14 cellular contexts compared by ENCODE assay signal in the genomic region with DNA sequence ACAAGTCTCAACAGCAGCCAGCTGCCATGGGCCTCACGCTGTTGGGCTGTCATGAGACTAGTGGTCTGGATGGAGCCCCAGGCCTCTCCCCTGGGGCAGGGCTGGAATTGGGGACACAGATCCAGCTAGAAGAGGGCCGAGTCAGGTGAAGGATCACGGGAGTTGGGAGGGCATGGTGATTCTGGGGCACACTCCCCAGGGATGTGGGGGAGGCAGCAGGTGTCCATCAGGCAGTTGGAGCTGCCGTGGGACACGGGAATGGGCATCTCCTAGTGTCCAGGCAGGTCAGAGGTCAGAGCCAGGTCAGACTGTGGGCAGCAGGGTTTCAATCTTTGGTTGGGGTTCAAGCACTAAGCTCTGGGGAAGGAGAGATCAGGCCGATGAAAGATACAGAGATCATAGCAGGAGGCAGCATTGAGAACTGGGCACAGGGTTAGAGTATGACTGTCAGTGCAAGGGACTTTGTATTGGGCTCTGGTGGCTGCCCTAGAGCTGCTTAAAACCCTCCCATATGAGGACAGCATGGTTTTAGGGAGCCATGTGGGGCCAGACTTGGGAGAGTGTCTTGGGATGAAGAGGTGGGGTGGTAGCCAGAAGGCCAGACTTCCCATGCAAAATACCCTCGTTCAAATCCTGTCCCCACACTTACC. TPM values are rescaled to one million over a fixed set of nuclear protein-coding genes. Genes with fewer than 3 reads are reported as not detected.
DNase-seq lines count a peak whose midpoint lies in the region; ATAC-seq, FAIRE-seq and TF ChIP-seq lines count a peak whose summit lies in the region.
"Had no signal": no experiment of that assay in that cellular context is flagged by ENCODE, and none has a peak within 500 bp of the region (broad histone marks: within the 10 kb centered on the region; RNA-seq: fewer than 3 reads in every experiment).

No MANE protein-coding gene starts in this region.

- H2AFZ ChIP-seq in astrocyte (ENCODE audit: low read depth, low read length) = peak overlapping the region; percentile 5

- ATAC-seq in left cardiac atrium (peak; percentile 4 to 17), natural killer cell (no peak), sciatic nerve (no peak)

- H3K27me3 Mint-ChIP-seq in astrocyte (ENCODE audit: low read depth, unreplicated experiment) (peaks cover 21% of the 10 kb centered on the region), natural killer cell (ENCODE audit: low read depth in 2 of 2) (peaks cover 0 to 2% of the 10 kb centered on the region in 2 donors)

- no peaks in the 10 kb centered on the region for H3K36me3 ChIP-seq in astrocyte (ENCODE audit: insufficient read depth, low read length)
- H3K36me3 ChIP-seq in muscle layer of colon (ENCODE audit: insufficient read depth, low read length) = no peaks in the 10 kb centered on the region
- H3K36me3 ChIP-seq in tibial nerve = peaks cover 0 to 4% (median 0%) of the 10 kb centered on the region in 3 donors
- no peaks in the 10 kb centered on the region for H3K36me3 ChIP-seq in H7 (replicated peaks; ENCODE audit: control insufficient read depth, insufficient read depth, low read length)
- H3K36me3 ChIP-seq: BE2C had no signal

- no peak overlapping the region for H3K4me3 ChIP-seq in astrocyte (ENCODE audit: insufficient read depth, low read depth, low read length)
- peak overlapping the region in 1 of 2 donors; percentile 36 for H3K4me3 ChIP-seq in muscle layer of colon (ENCODE audit: low read depth in 1 of 2, low read length in 2 of 2)
- no peak overlapping the region for H3K4me3 ChIP-seq in tibial nerve
- no peak overlapping the region for H3K4me3 ChIP-seq in H7 (ENCODE audit: insufficient read depth, low read depth, low read length)

- H3K9me3 ChIP-seq in astrocyte (ENCODE audit: insufficient read depth, low read depth, low read length) (no peaks in the 10 kb centered on the region), muscle layer of colon (ENCODE audit: low read length) (no peaks in the 10 kb centered on the region), tibial nerve (no peaks in the 10 kb centered on the region)
- H3K9me3 ChIP-seq: BE2C had no signal

- no peaks in the 10 kb centered on the region for H3K9me3 Mint-ChIP-seq in astrocyte (ENCODE audit: unreplicated experiment)
- H3K9me3 Mint-ChIP-seq in natural killer cell = no peaks in the 10 kb centered on the region
- H3K9me3 Mint-ChIP-seq: activated naive CD4-positive, alpha-beta T cell treated with anti-CD3 and anti-CD28 coated beads, Interleukin-2, amount 10 ng/mL, durations not matched to agents 7 days and 5 days had no signal

- H3K27ac ChIP-seq in astrocyte (ENCODE audit: low read depth, low read length) (no peak overlapping the region), muscle layer of colon (ENCODE audit: low read depth, low read length) (peak overlapping the region; percentile 84), tibial nerve (peak overlapping the region in 3 of 4 donors; percentile 60 to 72 (median 63))

- no peaks in the 10 kb centered on the region for H4K20me1 ChIP-seq in astrocyte (ENCODE audit: insufficient read depth, low read length)

- DNase-seq in astrocyte (ENCODE audit: low read depth) = no peak
- no peak for DNase-seq in left cardiac atrium
- DNase-seq in tibial nerve (ENCODE audit: low spot score in 2 of 2) = no peak
- DNase-seq in NK-92 treated with Interleukin-12 subunit alpha and Interleukin-12 subunit beta, amount 100 ng/mL, for 24 hours (lab: John Stamatoyannopoulos, UW) = no peak
- no peak for DNase-seq in natural killer cell
- no peak for DNase-seq in sciatic nerve (ENCODE audit: low spot score)
- DNase-seq in H7 = no peak
- DNase-seq: activated CD4-positive, alpha-beta T cell treated with anti-CD3 and anti-CD28 coated beads for 1 hour; activated naive CD4-positive, alpha-beta T cell treated with anti-CD3 and anti-CD28 coated beads, Interleukin-2, amount 10 ng/mL, durations not matched to agents 7 days and 5 days; BE2C; NCI-H1930; stimulated activated CD4-positive, alpha-beta T cell treated with anti-CD3 and anti-CD28 coated beads, Interleukin-4, amount 100 ng/mL, for 24 hours; T-helper 2 cell had no signal

- H3K27ac Mint-ChIP-seq in astrocyte (ENCODE audit: unreplicated experiment) (peak overlapping the region; percentile 29), natural killer cell (no peak overlapping the region)
- H3K27ac Mint-ChIP-seq: activated naive CD4-positive, alpha-beta T cell treated with anti-CD3 and anti-CD28 coated beads, Interleukin-2, amount 10 ng/mL, durations not matched to agents 7 days and 5 days had no signal

- no peak for FAIRE-seq in astrocyte (lab: Jason Lieb, UNC)

- TF ChIP-seq CTCF in astrocyte (IDR thresholded peaks at IDR 0.05; ENCODE audit: insufficient read depth, low read depth, low read length) (no peak), tibial nerve (IDR thresholded peaks at IDR 0.05) (no peak), natural killer cell (IDR thresholded peaks at IDR 0.05) (no peak)

- H3K36me3 Mint-ChIP-seq in astrocyte (ENCODE audit: low read depth, unreplicated experiment) (no peaks in the 10 kb centered on the region), natural killer cell (no peaks in the 10 kb centered on the region)
- H3K36me3 Mint-ChIP-seq: activated naive CD4-positive, alpha-beta T cell treated with anti-CD3 and anti-CD28 coated beads, Interleukin-2, amount 10 ng/mL, durations not matched to agents 7 days and 5 days had no signal

- H3K27me3 ChIP-seq in astrocyte (ENCODE audit: insufficient read depth, low read length) (peaks cover 6% of the 10 kb centered on the region), muscle layer of colon (ENCODE audit: control insufficient read depth in 1 of 2, insufficient read depth in 2 of 2, low read length in 2 of 2) (no peaks in the 10 kb centered on the region), tibial nerve (no peaks in the 10 kb centered on the region), H7 (ENCODE audit: control insufficient read depth, insufficient read depth, low read length) (no peaks in the 10 kb centered on the region)
- H3K27me3 ChIP-seq: BE2C had no signal

- TF ChIP-seq EP300 in tibial nerve (IDR thresholded peaks at IDR 0.05) = no peak

- no peak for TF ChIP-seq POLR2A in tibial nerve (IDR thresholded peaks at IDR 0.05)

- H3K9ac ChIP-seq in astrocyte (ENCODE audit: low read length) = no peak overlapping the region
- peak overlapping the region; percentile 42 for H3K9ac ChIP-seq in muscle layer of colon (ENCODE audit: low read length)

- H3K79me2 ChIP-seq in astrocyte (ENCODE audit: insufficient read depth, low read length) = no peaks in the 10 kb centered on the region

- intact Hi-C loops in left cardiac atrium (cut with DNase I) (no loop called here), natural killer cell (cut with micrococcal nuclease) (no loop called here), sciatic nerve (cut with DNase I) (no loop called here)

- H3K4me3 Mint-ChIP-seq in astrocyte (ENCODE audit: unreplicated experiment) (no peak overlapping the region), natural killer cell (no peak overlapping the region)
- H3K4me3 Mint-ChIP-seq: activated naive CD4-positive, alpha-beta T cell treated with anti-CD3 and anti-CD28 coated beads, Interleukin-2, amount 10 ng/mL, durations not matched to agents 7 days and 5 days had no signal

- no peak overlapping the region for H3K4me2 ChIP-seq in astrocyte (ENCODE audit: low read length)

- H3K4me1 ChIP-seq in astrocyte (ENCODE audit: insufficient read depth, low read length) (no peaks in the 10 kb centered on the region), muscle layer of colon (ENCODE audit: insufficient read depth, low read length) (peaks cover 19% of the 10 kb centered on the region), tibial nerve (peaks cover 0 to 18% (median 3%) of the 10 kb centered on the region in 4 donors)
- H3K4me1 ChIP-seq: BE2C had no signal

- 61 to 63% methylated on average over 7 of the region's 7 CpGs for WGBS in tibial nerve, 2 donors

- no peaks in the 10 kb centered on the region for H3K4me1 Mint-ChIP-seq in astrocyte (ENCODE audit: low read depth, unreplicated experiment)
- H3K4me1 Mint-ChIP-seq in natural killer cell = peaks cover 0 to 5% of the 10 kb centered on the region in 2 donors
- H3K4me1 Mint-ChIP-seq: activated naive CD4-positive, alpha-beta T cell treated with anti-CD3 and anti-CD28 coated beads, Interleukin-2, amount 10 ng/mL, durations not matched to agents 7 days and 5 days had no signal

RNA-seq across cellular contexts. Expression of gene ARHGEF37, which starts 59.2 kb away (rescaled TPM):
- 1.4 and 2.3 TPM in 2 replicates for total RNA-seq in astrocyte
- total RNA-seq in left cardiac atrium = 10 to 100 TPM; 14.1 to 17.3 TPM
- 10 to 100 TPM; 28.8 to 73.7 (median 62.7) TPM for total RNA-seq in tibial nerve
- total RNA-seq in natural killer cell = 1 to 10 TPM in 1 of 3 donors, under 1 TPM in 1, not detected in 1; 0.61 to 2.6 TPM
- 86.7 TPM for total RNA-seq in sciatic nerve
- total RNA-seq in H7 (2014; rRNA removed; shearing (Covaris generic)) = 0.14 and 0.26 TPM in 2 replicates

Comparison
In these comparisons a context has a peak if more than half of its experiments do, and no peak if none do; other contexts are left out.
1. ATAC-seq: peak in left cardiac atrium (2 of 2); none in natural killer cell (0 of 3) and sciatic nerve (single experiment).